1 cellular context compared by ENCODE assay signal in the genomic region with DNA sequence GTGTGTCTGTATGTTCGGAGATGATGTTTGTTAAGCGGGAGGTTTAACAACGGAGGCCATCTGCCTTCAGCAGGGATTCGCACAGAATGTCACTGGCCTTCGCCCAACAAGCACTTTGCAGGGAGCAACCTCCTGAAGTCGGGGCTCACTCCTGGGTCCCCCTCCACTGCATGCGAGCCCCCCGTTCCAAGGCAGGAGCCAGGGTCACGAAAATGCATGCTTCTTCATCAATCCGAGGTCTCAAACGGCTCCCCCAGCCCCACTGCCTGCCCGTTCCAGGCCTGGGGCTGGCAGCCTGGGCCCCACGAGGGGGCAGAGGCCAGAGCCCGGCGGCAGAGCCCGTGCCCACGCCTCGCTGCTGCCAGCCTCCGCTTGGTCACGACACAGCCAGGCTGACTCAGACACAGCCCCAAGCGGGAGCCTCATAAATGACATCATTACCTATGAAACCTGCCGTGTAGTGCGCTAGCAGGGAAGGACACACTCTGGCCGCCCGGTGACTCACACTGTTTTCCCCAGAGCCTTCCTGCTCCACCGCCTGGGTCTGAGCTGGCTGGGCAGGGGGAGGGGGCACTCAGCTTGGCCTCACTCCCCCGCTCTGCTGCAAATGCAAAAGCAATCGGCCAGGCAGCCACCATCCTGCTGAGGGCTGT.
TF ChIP-seq lines count a peak whose summit lies in the region.

No MANE protein-coding gene starts in this region.

TF ChIP-seq in HEK293, 187 proteins besides CTCF, POLR2A, EP300 and RAD21 (continued from another document):
- TF ChIP-seq, protein P1, sequence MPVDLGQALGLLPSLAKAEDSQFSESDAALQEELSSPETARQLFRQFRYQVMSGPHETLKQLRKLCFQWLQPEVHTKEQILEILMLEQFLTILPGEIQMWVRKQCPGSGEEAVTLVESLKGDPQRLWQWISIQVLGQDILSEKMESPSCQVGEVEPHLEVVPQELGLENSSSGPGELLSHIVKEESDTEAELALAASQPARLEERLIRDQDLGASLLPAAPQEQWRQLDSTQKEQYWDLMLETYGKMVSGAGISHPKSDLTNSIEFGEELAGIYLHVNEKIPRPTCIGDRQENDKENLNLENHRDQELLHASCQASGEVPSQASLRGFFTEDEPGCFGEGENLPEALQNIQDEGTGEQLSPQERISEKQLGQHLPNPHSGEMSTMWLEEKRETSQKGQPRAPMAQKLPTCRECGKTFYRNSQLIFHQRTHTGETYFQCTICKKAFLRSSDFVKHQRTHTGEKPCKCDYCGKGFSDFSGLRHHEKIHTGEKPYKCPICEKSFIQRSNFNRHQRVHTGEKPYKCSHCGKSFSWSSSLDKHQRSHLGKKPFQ (tag by site-specific recombination; IDR thresholded peaks at IDR 0.05): 0 out of 2 replicates have a peak, but pooled peaks have one; percentile 55
- TF ChIP-seq, protein P2, sequence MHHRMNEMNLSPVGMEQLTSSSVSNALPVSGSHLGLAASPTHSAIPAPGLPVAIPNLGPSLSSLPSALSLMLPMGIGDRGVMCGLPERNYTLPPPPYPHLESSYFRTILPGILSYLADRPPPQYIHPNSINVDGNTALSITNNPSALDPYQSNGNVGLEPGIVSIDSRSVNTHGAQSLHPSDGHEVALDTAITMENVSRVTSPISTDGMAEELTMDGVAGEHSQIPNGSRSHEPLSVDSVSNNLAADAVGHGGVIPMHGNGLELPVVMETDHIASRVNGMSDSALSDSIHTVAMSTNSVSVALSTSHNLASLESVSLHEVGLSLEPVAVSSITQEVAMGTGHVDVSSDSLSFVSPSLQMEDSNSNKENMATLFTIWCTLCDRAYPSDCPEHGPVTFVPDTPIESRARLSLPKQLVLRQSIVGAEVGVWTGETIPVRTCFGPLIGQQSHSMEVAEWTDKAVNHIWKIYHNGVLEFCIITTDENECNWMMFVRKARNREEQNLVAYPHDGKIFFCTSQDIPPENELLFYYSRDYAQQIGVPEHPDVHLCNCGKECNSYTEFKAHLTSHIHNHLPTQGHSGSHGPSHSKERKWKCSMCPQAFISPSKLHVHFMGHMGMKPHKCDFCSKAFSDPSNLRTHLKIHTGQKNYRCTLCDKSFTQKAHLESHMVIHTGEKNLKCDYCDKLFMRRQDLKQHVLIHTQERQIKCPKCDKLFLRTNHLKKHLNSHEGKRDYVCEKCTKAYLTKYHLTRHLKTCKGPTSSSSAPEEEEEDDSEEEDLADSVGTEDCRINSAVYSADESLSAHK (tag by site-specific recombination; IDR thresholded peaks at IDR 0.05): peak; percentile 46; the same call in 1 of the 2 replicates
- no peak for TF ChIP-seq ZNF112 (tag by site-specific recombination; IDR thresholded peaks at IDR 0.05)
- no peak for TF ChIP-seq ZNF837 (tag by site-specific recombination; IDR thresholded peaks at IDR 0.05)
- TF ChIP-seq ZNF776 (tag by site-specific recombination; IDR thresholded peaks at IDR 0.05; ENCODE audit: borderline replicate concordance): no peak
